ENCODE assay signal across 19 cellular contexts in genomic region chr1:199311478-199312242, GRCh38.
A peak's percentile ranks its signal among the peaks of the same experiment; 100 is the strongest.
DNase-seq lines count a peak whose midpoint lies in the region; ATAC-seq and TF ChIP-seq lines count a peak whose summit lies in the region.
"Had no signal": no experiment of that assay in that cellular context is flagged by ENCODE, and none has a peak within 500 bp of the region (broad histone marks: within the 10 kb centered on the region; RNA-seq: fewer than 3 reads in every experiment).

No MANE protein-coding gene starts in this region.

- H4K20me1 ChIP-seq in SK-N-SH (ENCODE audit: insufficient read depth): no peaks in the 10 kb centered on the region

- DNase-seq in SK-N-SH (no peak), WTC11 (ENCODE audit: low spot score) (no peak), iPS-NIHi11 (ENCODE audit: low spot score) (peak; percentile 29), type B pancreatic cell (ENCODE audit: extremely low spot score, unreplicated experiment) (no peak)
- DNase-seq in activated T-cell treated with anti-CD3 and anti-CD28 coated beads, Interleukin-2, amount 50 U/mL, for 24 hours: no peak
- DNase-seq in activated naive CD8-positive, alpha-beta T cell treated with anti-CD3 and anti-CD28 coated beads for 36 hours: no peak
- DNase-seq: DMS53, GOT3, NCI-H1105 treated with DMSO at 0.1 percent for 48 hours, NCI-H187 treated with DMSO at 0.1 percent for 48 hours, NCI-H774, SHP77 had no signal

- POLR2A ChIA-PET in SK-N-SH (lab: Yijun Ruan, JAX) (no interaction called here), WTC11 (lab: Charles Lee) (no interaction called here)

- peak overlapping the region; percentile 47; the same call in 1 of the 2 replicates for H2AFZ ChIP-seq in SK-N-SH (ENCODE audit: low read depth)

- TF ChIP-seq CTCF in SK-N-SH (IDR thresholded peaks at IDR 0.05): no peak
- no peak for TF ChIP-seq CTCF in WTC11 (IDR thresholded peaks at IDR 0.05)
- no peak for TF ChIP-seq CTCF in type B pancreatic cell (conservative IDR thresholded peaks at IDR 0.05)

- H3K36me3 Mint-ChIP-seq in WTC11: no peaks in the 10 kb centered on the region
- no peaks in the 10 kb centered on the region for H3K36me3 Mint-ChIP-seq in type B pancreatic cell
- no peaks in the 10 kb centered on the region for H3K36me3 Mint-ChIP-seq in activated T-cell treated with anti-CD3 and anti-CD28 coated beads, Interleukin-2, amount 50 U/mL, for 24 hours (ENCODE audit: low read depth)
- no peaks in the 10 kb centered on the region for H3K36me3 Mint-ChIP-seq in activated naive CD8-positive, alpha-beta T cell treated with anti-CD3 and anti-CD28 coated beads for 36 hours

- H3K4me3 ChIP-seq in SK-N-SH (ENCODE audit: low read depth in 2 of 2, low read length in 1 of 2): no peak overlapping the region

- TF ChIP-seq EP300 in SK-N-SH (IDR thresholded peaks at IDR 0.05; ENCODE audit: borderline replicate concordance in 1 of 2, low read depth in 1 of 2, low read length in 1 of 2): no peak

- CTCF ChIA-PET in SK-N-SH (lab: Yijun Ruan, JAX) (no interaction called here), WTC11 (lab: Charles Lee) (no interaction called here)

- no peaks in the 10 kb centered on the region for H3K36me3 ChIP-seq in SK-N-SH (replicated peaks in 1 of 2; ENCODE audit: control insufficient read depth in 1 of 2, insufficient read depth in 2 of 2, low read length in 1 of 2)

- H3K27me3 ChIP-seq in SK-N-SH (ENCODE audit: insufficient read depth): no peaks in the 10 kb centered on the region

- H3K9ac ChIP-seq in SK-N-SH: no peak overlapping the region
- H3K9ac ChIP-seq: KMS-11 had no signal

- no peak for ATAC-seq in SK-N-SH treated with all-trans-retinoic acid at 6 μM for 48 hours
- peak; percentile 86 for ATAC-seq in WTC11
- ATAC-seq in HG03039 (IDR thresholded peaks at IDR 0.05; ENCODE audit: unreplicated experiment): no peak
- ATAC-seq: HepG2, Panc1 had no signal

- peaks cover 0 to 22% of the 10 kb centered on the region in 2 experiments; a peak in 1 of 4 replicates for H3K4me1 ChIP-seq in SK-N-SH (ENCODE audit: control insufficient read depth in 1 of 2, insufficient read depth in 2 of 2, low read depth in 1 of 2, low read length in 1 of 2)

- no peaks in the 10 kb centered on the region for H3K9me3 ChIP-seq in SK-N-SH

- no peak overlapping the region for H3K4me2 ChIP-seq in SK-N-SH
- H3K4me2 ChIP-seq: KMS-11 had no signal

- no peak overlapping the region for H3K27ac ChIP-seq in SK-N-SH (ENCODE audit: low read depth in 2 of 2, low read length in 1 of 2)
- H3K27ac ChIP-seq: 22Rv1, C4-2B, KMS-11 had no signal

- peak overlapping the region; percentile 84 for H3K27ac Mint-ChIP-seq in WTC11
- peak overlapping the region; percentile 52 for H3K27ac Mint-ChIP-seq in type B pancreatic cell
- H3K27ac Mint-ChIP-seq in activated T-cell treated with anti-CD3 and anti-CD28 coated beads, Interleukin-2, amount 50 U/mL, for 24 hours: no peak overlapping the region
- H3K27ac Mint-ChIP-seq in activated naive CD8-positive, alpha-beta T cell treated with anti-CD3 and anti-CD28 coated beads for 36 hours: no peak overlapping the region

- H3K4me1 Mint-ChIP-seq in WTC11: peaks cover 43% of the 10 kb centered on the region
- peaks cover 13% of the 10 kb centered on the region for H3K4me1 Mint-ChIP-seq in type B pancreatic cell (ENCODE audit: unreplicated experiment)
- peaks cover 35% of the 10 kb centered on the region for H3K4me1 Mint-ChIP-seq in activated T-cell treated with anti-CD3 and anti-CD28 coated beads, Interleukin-2, amount 50 U/mL, for 24 hours (ENCODE audit: low read depth)
- H3K4me1 Mint-ChIP-seq in activated naive CD8-positive, alpha-beta T cell treated with anti-CD3 and anti-CD28 coated beads for 36 hours: peaks cover 14% of the 10 kb centered on the region

- no peak for TF ChIP-seq RAD21 in SK-N-SH (IDR thresholded peaks at IDR 0.05; ENCODE audit: low read length)

- H3K9me3 Mint-ChIP-seq in WTC11 (no peaks in the 10 kb centered on the region), type B pancreatic cell (peaks cover 14% of the 10 kb centered on the region)
- no peaks in the 10 kb centered on the region for H3K9me3 Mint-ChIP-seq in activated T-cell treated with anti-CD3 and anti-CD28 coated beads, Interleukin-2, amount 50 U/mL, for 24 hours
- no peaks in the 10 kb centered on the region for H3K9me3 Mint-ChIP-seq in activated naive CD8-positive, alpha-beta T cell treated with anti-CD3 and anti-CD28 coated beads for 36 hours

- no peak overlapping the region for H3K4me3 Mint-ChIP-seq in WTC11
- H3K4me3 Mint-ChIP-seq in type B pancreatic cell: no peak overlapping the region
- H3K4me3 Mint-ChIP-seq in activated T-cell treated with anti-CD3 and anti-CD28 coated beads, Interleukin-2, amount 50 U/mL, for 24 hours: no peak overlapping the region
- no peak overlapping the region for H3K4me3 Mint-ChIP-seq in activated naive CD8-positive, alpha-beta T cell treated with anti-CD3 and anti-CD28 coated beads for 36 hours

- 70% methylated on average over 5 of the region's 5 CpGs for whole genome bisulfite sequencing in SK-N-SH (ENCODE audit: low lambda C conversion rate)

- no peaks in the 10 kb centered on the region; the same call in 1 of the 2 replicates for H3K79me2 ChIP-seq in SK-N-SH (ENCODE audit: insufficient read depth)

- H3K27me3 Mint-ChIP-seq in WTC11 (ENCODE audit: low read depth) (no peaks in the 10 kb centered on the region), type B pancreatic cell (no peaks in the 10 kb centered on the region)
- peaks cover 24% of the 10 kb centered on the region for H3K27me3 Mint-ChIP-seq in activated T-cell treated with anti-CD3 and anti-CD28 coated beads, Interleukin-2, amount 50 U/mL, for 24 hours
- peaks cover 15% of the 10 kb centered on the region for H3K27me3 Mint-ChIP-seq in activated naive CD8-positive, alpha-beta T cell treated with anti-CD3 and anti-CD28 coated beads for 36 hours

- no peaks in the 10 kb centered on the region for H3F3A ChIP-seq in SK-N-SH (replicated peaks; ENCODE audit: insufficient read depth)

- H3K9me2 ChIP-seq in SK-N-SH: no peaks in the 10 kb centered on the region

TF ChIP-seq in SK-N-SH, 30 proteins besides CTCF, POLR2A, EP300 and RAD21 (continues in another document):
- TF ChIP-seq RXRA (IDR thresholded peaks at IDR 0.05; ENCODE audit: borderline replicate concordance, low read depth) (no peak), JUND (IDR thresholded peaks at IDR 0.05) (no peak), CHD2 (IDR thresholded peaks at IDR 0.05; ENCODE audit: low read length, partially characterized antibody) (no peak), EZH2phosphoT487 (IDR thresholded peaks at IDR 0.05; ENCODE audit: borderline replicate concordance, low read depth) (no peak), TAF1 (IDR thresholded peaks at IDR 0.05; ENCODE audit: borderline replicate concordance, low read depth, low read length) (no peak), USF1 (IDR thresholded peaks at IDR 0.05; ENCODE audit: borderline replicate concordance, low read depth) (no peak), MXI1 (IDR thresholded peaks at IDR 0.05; ENCODE audit: low read depth, low read length) (no peak)

TF ChIP-seq in SK-N-SH treated with all-trans-retinoic acid at 6 μM for 48 hours, 23 proteins besides CTCF, POLR2A, EP300 and RAD21:
- no peak for TF ChIP-seq CSRNP3 (CRISPR knock-in tag; IDR thresholded peaks at IDR 0.05)
- no peak for TF ChIP-seq RARB (CRISPR knock-in tag; IDR thresholded peaks at IDR 0.05)
- no peak for TF ChIP-seq ARNTL (CRISPR knock-in tag; IDR thresholded peaks at IDR 0.05; ENCODE audit: borderline replicate concordance, low read depth)
- no peak for TF ChIP-seq ZFP3 (CRISPR knock-in tag; IDR thresholded peaks at IDR 0.05)
- TF ChIP-seq ZNF70 (CRISPR knock-in tag; IDR thresholded peaks at IDR 0.05): no peak
- TF ChIP-seq ZC3H10 (CRISPR knock-in tag; IDR thresholded peaks at IDR 0.05): no peak

TF ChIP-seq in WTC11, 78 proteins besides CTCF, POLR2A, EP300 and RAD21 (continues in another document):
- TF ChIP-seq KAT7 (CRISPR knock-in tag; IDR thresholded peaks at IDR 0.05; ENCODE audit: borderline replicate concordance): no peak
- no peak for TF ChIP-seq ZNF219 (CRISPR knock-in tag; IDR thresholded peaks at IDR 0.05; ENCODE audit: borderline replicate concordance)
- TF ChIP-seq FOXP4 (CRISPR knock-in tag; IDR thresholded peaks at IDR 0.05): no peak
- no peak for TF ChIP-seq MLX (CRISPR knock-in tag; IDR thresholded peaks at IDR 0.05)
- TF ChIP-seq ZNF671 (CRISPR knock-in tag; IDR thresholded peaks at IDR 0.05): no peak
- no peak for TF ChIP-seq CDX4 (CRISPR knock-in tag; IDR thresholded peaks at IDR 0.05; ENCODE audit: borderline replicate concordance)
- TF ChIP-seq ETV6 (CRISPR knock-in tag; IDR thresholded peaks at IDR 0.05): no peak

Comparison
In these comparisons a context has a peak if more than half of its experiments do, and no peak if none do; other contexts are left out.
1. H3K27ac Mint-ChIP-seq: peak in WTC11 (single experiment) and type B pancreatic cell (single experiment); none in activated T-cell treated with anti-CD3 and anti-CD28 coated beads, Interleukin-2, amount 50 U/mL, for 24 hours (single experiment) and activated naive CD8-positive, alpha-beta T cell treated with anti-CD3 and anti-CD28 coated beads for 36 hours (single experiment).